In the genomic region with DNA sequence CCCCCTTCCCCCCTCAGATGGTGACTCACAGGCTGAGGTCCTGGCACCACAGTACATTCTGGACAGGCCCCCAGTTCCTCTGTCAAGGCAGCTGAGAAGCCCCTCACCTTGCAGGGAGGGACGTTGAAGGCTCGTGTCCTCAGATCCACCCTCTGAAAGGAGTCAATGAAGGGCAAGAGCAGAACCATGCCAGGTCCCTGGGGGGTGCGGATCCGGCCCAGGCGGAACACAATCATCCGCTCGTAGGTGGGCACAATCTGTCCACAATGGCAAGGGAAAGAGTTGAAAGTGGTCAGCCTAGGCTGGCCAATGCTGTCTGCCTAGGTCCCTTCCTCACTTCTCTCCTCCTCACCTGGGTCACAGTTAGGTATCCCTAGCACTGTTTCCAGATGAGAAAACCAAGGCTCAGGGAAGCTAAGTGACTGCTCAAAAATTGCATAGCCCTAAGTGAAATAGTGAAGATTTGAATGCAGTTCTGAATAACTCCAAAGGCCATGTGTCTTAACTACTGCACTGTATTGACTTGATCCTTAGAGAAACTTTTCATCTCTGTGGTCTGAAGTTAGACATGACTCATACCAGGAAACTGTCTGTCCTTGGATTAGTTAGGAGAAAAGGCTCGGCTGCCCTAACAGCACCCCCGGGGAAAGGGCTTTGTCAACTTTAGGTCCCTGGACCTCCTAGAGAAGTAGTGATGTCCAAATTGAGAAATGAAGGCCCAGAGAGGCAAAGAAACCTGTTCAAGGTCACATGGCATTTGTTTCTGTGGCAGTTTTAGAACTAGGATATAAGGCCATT, we compare ENCODE assay signal across 13 cellular contexts. TPM values are rescaled to one million over a fixed set of nuclear protein-coding genes. Genes with fewer than 3 reads are reported as not detected.
DNase-seq lines count a peak whose midpoint lies in the region; ATAC-seq, FAIRE-seq and TF ChIP-seq lines count a peak whose summit lies in the region.
"Had no signal": no experiment of that assay in that cellular context is flagged by ENCODE, and none has a peak within 500 bp of the region (broad histone marks: within the 10 kb centered on the region; RNA-seq: fewer than 3 reads in every experiment).

No MANE protein-coding gene starts in this region.

- TF ChIP-seq CTCF in heart right ventricle (IDR thresholded peaks at IDR 0.05) (no peak), bronchial epithelial cell (IDR thresholded peaks at IDR 0.05; ENCODE audit: insufficient read depth, low read length, severe bottlenecking) (no peak), mucosa of descending colon (IDR thresholded peaks at IDR 0.05) (no peak), uterus (IDR thresholded peaks at IDR 0.05) (no peak)

- TF ChIP-seq POLR2A in uterus (IDR thresholded peaks at IDR 0.05): no peak

- WGBS in heart right ventricle, 2 donors: 70 to 78% methylated on average over 9 of the region's 9 CpGs

- peaks cover 8% of the 10 kb centered on the region for H3K36me3 Mint-ChIP-seq in activated CD4-positive, alpha-beta T cell treated with anti-CD3 and anti-CD28 coated beads, Interleukin-2, amount 10 ng/mL, durations not matched to agents 7 days and 5 days (ENCODE audit: low read depth)

- CTCF ChIA-PET in activated CD4-positive, alpha-beta T cell treated with anti-CD3 and anti-CD28 coated beads, Interleukin-2, amount 10 ng/mL, durations not matched to agents 7 days and 5 days (lab: Charles Lee): interaction anchor here (0.6 to 6.7 kb wide), 2 partner anchors 17 to 30 kb away, joined by 3 to 63 read pairs; no protein-coding TSS in a partner anchor

- H3K4me1 ChIP-seq in heart right ventricle (peaks cover 58 to 98% (median 94%) of the 10 kb centered on the region in 9 donors), mucosa of descending colon (ENCODE audit: low read depth) (peaks cover 19% of the 10 kb centered on the region), uterus (peaks cover 7 to 9% of the 10 kb centered on the region in 2 donors)

- no peak for DNase-seq in heart right ventricle
- DNase-seq in left ventricle myocardium superior: no peak
- DNase-seq in bronchial epithelial cell (ENCODE audit: low read depth): peak; percentile 89
- DNase-seq in mucosa of descending colon: no peak
- no peak for DNase-seq in uterus
- DNase-seq in activated CD4-positive, alpha-beta T cell treated with anti-CD3 and anti-CD28 coated beads, Interleukin-2, amount 10 ng/mL, durations not matched to agents 7 days and 5 days: no peak
- DNase-seq in NCI-H524 (lab: John Stamatoyannopoulos, UW): no peak
- DNase-seq in midbrain (lab: John Stamatoyannopoulos, UW): no peak
- DNase-seq: activated naive CD4-positive, alpha-beta T cell; BE2C; immature natural killer cell; NCI-H187 treated with DMSO at 0.1 percent for 48 hours; T-cell had no signal

- H3K27ac ChIP-seq in heart right ventricle (peak overlapping the region; percentile 74 to 100 (median 99)), uterus (peak overlapping the region; percentile 77 to 82)

- H3K27ac Mint-ChIP-seq in activated CD4-positive, alpha-beta T cell treated with anti-CD3 and anti-CD28 coated beads, Interleukin-2, amount 10 ng/mL, durations not matched to agents 7 days and 5 days: no peak overlapping the region
- H3K27ac Mint-ChIP-seq: immature natural killer cell, T-cell had no signal

- peaks cover 58% of the 10 kb centered on the region for H3K4me1 Mint-ChIP-seq in activated CD4-positive, alpha-beta T cell treated with anti-CD3 and anti-CD28 coated beads, Interleukin-2, amount 10 ng/mL, durations not matched to agents 7 days and 5 days

- H3K9me3 ChIP-seq in heart right ventricle (no peaks in the 10 kb centered on the region), mucosa of descending colon (no peaks in the 10 kb centered on the region), uterus (no peaks in the 10 kb centered on the region)
- H3K9me3 ChIP-seq: BE2C had no signal

- POLR2A ChIA-PET in activated CD4-positive, alpha-beta T cell treated with anti-CD3 and anti-CD28 coated beads, Interleukin-2, amount 10 ng/mL, durations not matched to agents 7 days and 5 days (lab: Charles Lee): no interaction called here

- ATAC-seq in heart right ventricle (peak in 2 of 8 donors; percentile 6 to 12), left ventricle myocardium superior (no peak), mucosa of descending colon (peak; percentile 14)
- ATAC-seq: T-cell had no signal

- no peak overlapping the region for H3K4me3 Mint-ChIP-seq in activated CD4-positive, alpha-beta T cell treated with anti-CD3 and anti-CD28 coated beads, Interleukin-2, amount 10 ng/mL, durations not matched to agents 7 days and 5 days

- no peak for FAIRE-seq in bronchial epithelial cell (lab: Jason Lieb, UNC)

- intact Hi-C loops in heart right ventricle (cut with DNase I) (loop anchor here in 1 of 10 donors (5.0 kb wide), 1 partner anchor 48 kb away; no protein-coding TSS in a partner anchor), left ventricle myocardium superior (cut with micrococcal nuclease) (no loop called here), mucosa of descending colon (cut with DNase I, micrococcal nuclease) (loop anchor here in 1 of 2 donors (10.0 kb wide), 1 partner anchor 46 kb away; no protein-coding TSS in a partner anchor), uterus (cut with DNase I; ENCODE audit: low total_unique reads) (no loop called here)

- no peaks in the 10 kb centered on the region for H3K9me3 Mint-ChIP-seq in activated CD4-positive, alpha-beta T cell treated with anti-CD3 and anti-CD28 coated beads, Interleukin-2, amount 10 ng/mL, durations not matched to agents 7 days and 5 days
- H3K9me3 Mint-ChIP-seq: immature natural killer cell, T-cell had no signal

- H3K27me3 Mint-ChIP-seq in activated CD4-positive, alpha-beta T cell treated with anti-CD3 and anti-CD28 coated beads, Interleukin-2, amount 10 ng/mL, durations not matched to agents 7 days and 5 days: no peaks in the 10 kb centered on the region
- H3K27me3 Mint-ChIP-seq: T-cell had no signal

- H3K27me3 ChIP-seq in heart right ventricle (no peaks in the 10 kb centered on the region), bronchial epithelial cell (ENCODE audit: control insufficient read depth, insufficient read depth, low read length) (no peaks in the 10 kb centered on the region), uterus (no peaks in the 10 kb centered on the region)
- H3K27me3 ChIP-seq: BE2C had no signal

- H3K36me3 ChIP-seq in heart right ventricle: peaks cover 0 to 34% (median 6%) of the 10 kb centered on the region in 9 donors
- H3K36me3 ChIP-seq in bronchial epithelial cell (ENCODE audit: control insufficient read depth, insufficient read depth, low read length): peaks cover 1% of the 10 kb centered on the region
- H3K36me3 ChIP-seq in mucosa of descending colon (ENCODE audit: low read depth): no peaks in the 10 kb centered on the region
- H3K36me3 ChIP-seq in uterus: no peaks in the 10 kb centered on the region
- H3K36me3 ChIP-seq: BE2C had no signal

- H3K4me3 ChIP-seq in heart right ventricle (no peak overlapping the region), bronchial epithelial cell (ENCODE audit: low read depth, low read length) (no peak overlapping the region), mucosa of descending colon (no peak overlapping the region), uterus (no peak overlapping the region)

RNA-seq across cellular contexts. Expression of gene STOML1, which starts 2.9 kb away (rescaled TPM):
- 10 to 100 TPM; 21.1 to 38.4 (median 27.2) TPM for total RNA-seq in heart right ventricle
- 10 to 100 TPM; 33.1 to 35.0 TPM for polyA plus RNA-seq in heart right ventricle
- 26.9 TPM for total RNA-seq in left ventricle myocardium superior
- 8.6 and 9.5 TPM in 2 replicates for total RNA-seq in bronchial epithelial cell
- 10 to 100 TPM; 11.5 to 13.4 (median 12.4) TPM for total RNA-seq in mucosa of descending colon
- total RNA-seq in uterus: 10 to 100 TPM in 2 of 4 donors, 1 to 10 TPM in 2; 4.4 to 16.6 (median 8.3) TPM
- 10 to 100 TPM; 12.0 to 12.8 TPM for total RNA-seq in activated CD4-positive, alpha-beta T cell treated with anti-CD3 and anti-CD28 coated beads, Interleukin-2, amount 10 ng/mL, durations not matched to agents 7 days and 5 days

RNA-seq across cellular contexts. Expression of gene PML, which starts 5.3 kb away (rescaled TPM):
- total RNA-seq in heart right ventricle (10 to 100 TPM; 17.9 to 50.1 (median 22.5) TPM), left ventricle myocardium superior (20.8 TPM), bronchial epithelial cell (7.6 and 8.3 TPM in 2 replicates), mucosa of descending colon (10 to 100 TPM; 27.6 to 52.2 (median 35.6) TPM), uterus (100 to 1,000 TPM in 2 of 4 donors, 10 to 100 TPM in 2; 39.0 to 118 (median 78.3) TPM)
- polyA plus RNA-seq in heart right ventricle: 10 to 100 TPM; 18.4 to 32.0 TPM
- total RNA-seq in activated CD4-positive, alpha-beta T cell treated with anti-CD3 and anti-CD28 coated beads, Interleukin-2, amount 10 ng/mL, durations not matched to agents 7 days and 5 days: 100 to 1,000 TPM; 118 to 122 TPM
